Comparison of ENCODE assay signal across 1 cellular context in the genomic region with DNA sequence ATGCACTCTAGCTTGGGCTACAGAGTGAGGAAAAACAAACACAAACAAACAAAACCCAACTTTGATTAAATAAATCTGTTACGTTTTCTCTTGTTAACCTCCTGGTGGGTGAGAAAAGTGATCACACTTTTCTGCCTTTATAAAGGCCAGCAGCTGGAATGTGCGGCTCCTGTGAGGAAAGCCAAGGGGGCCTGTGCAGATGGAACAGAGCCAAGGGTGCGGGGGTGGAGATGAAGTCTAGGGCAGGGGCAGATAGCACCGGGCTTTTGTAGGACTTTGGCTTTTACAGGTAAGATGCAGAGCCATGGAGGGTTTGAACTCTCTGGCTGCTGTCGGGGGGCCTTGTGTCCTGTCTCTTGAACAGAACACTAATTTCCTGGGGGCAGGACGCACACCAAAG.
TF ChIP-seq lines count a peak whose summit lies in the region.

No MANE protein-coding gene starts in this region.

TF ChIP-seq in H1, 55 proteins besides CTCF, POLR2A, EP300 and RAD21 (continued from another document):
- no peak for TF ChIP-seq SIX5 (IDR thresholded peaks at IDR 0.05; ENCODE audit: low read depth, low read length)
- no peak for TF ChIP-seq KDM1A (IDR thresholded peaks at IDR 0.05; ENCODE audit: borderline replicate concordance, low read length)
- TF ChIP-seq RFX5 (IDR thresholded peaks at IDR 0.05; ENCODE audit: borderline replicate concordance, low read depth, low read length), result no peak
- TF ChIP-seq, protein P1, sequence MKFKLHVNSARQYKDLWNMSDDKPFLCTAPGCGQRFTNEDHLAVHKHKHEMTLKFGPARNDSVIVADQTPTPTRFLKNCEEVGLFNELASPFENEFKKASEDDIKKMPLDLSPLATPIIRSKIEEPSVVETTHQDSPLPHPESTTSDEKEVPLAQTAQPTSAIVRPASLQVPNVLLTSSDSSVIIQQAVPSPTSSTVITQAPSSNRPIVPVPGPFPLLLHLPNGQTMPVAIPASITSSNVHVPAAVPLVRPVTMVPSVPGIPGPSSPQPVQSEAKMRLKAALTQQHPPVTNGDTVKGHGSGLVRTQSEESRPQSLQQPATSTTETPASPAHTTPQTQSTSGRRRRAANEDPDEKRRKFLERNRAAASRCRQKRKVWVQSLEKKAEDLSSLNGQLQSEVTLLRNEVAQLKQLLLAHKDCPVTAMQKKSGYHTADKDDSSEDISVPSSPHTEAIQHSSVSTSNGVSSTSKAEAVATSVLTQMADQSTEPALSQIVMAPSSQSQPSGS (IDR thresholded peaks at IDR 0.05; ENCODE audit: low read length), result no peak
- no peak for TF ChIP-seq EZH2 (IDR thresholded peaks at IDR 0.05; ENCODE audit: low read depth, low read length, severe bottlenecking)
